ENCODE assay signal across 8 cellular contexts in the genomic region with DNA sequence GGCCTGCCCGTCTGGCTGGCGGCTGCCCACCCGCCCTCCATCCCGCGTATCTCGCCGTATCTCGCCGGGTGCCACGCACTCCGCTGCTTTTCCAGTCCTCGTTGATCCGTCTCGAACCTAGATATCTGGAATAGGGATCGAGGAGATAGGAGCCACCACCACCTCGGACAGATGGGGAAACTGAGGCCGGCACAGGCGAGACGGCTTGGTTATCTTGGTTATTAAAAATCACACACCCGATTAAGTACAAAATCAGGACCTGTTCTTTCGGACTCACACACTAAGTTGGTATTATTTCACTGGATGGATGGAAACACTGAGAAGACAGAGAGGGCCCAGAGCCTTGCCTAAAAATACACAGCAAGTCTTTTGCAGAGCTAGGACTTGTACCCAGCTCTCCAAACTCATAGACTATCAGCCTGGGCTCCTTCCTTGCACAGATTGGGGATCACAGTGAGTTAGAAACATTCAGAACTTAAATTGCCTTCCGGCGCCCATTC. TPM values are rescaled to one million over a fixed set of nuclear protein-coding genes. Genes with fewer than 3 reads are reported as not detected.
A peak's percentile ranks its signal among the peaks of the same experiment; 100 is the strongest.
DNase-seq lines count a peak whose midpoint lies in the region; ATAC-seq, FAIRE-seq and TF ChIP-seq lines count a peak whose summit lies in the region.

No MANE protein-coding gene starts in this region.

- FAIRE-seq in kidney (lab: Jason Lieb, UNC) = no peak

- TF ChIP-seq CTCF in kidney (IDR thresholded peaks at IDR 0.05; ENCODE audit: borderline replicate concordance, extremely low read depth, insufficient read depth) = no peak

- H3K9me3 Mint-ChIP-seq in activated CD8-positive, alpha-beta memory T cell treated with anti-CD3 and anti-CD28 coated beads, Interleukin-2, amount 10 ng/mL, durations not matched to agents 7 days and 5 days (ENCODE audit: low read depth) = no peaks in the 10 kb centered on the region
- no peaks in the 10 kb centered on the region for H3K9me3 Mint-ChIP-seq in activated T-helper 2 cell treated with anti-CD3 and anti-CD28 coated beads, Interferon-gamma antibody, Interleukin-2, Interleukin-4, amounts not matched to agents 10 μg/mL and 5 μg/mL and 100 μg/mL, durations not matched to agents 14 hours and 24 hours and 36 hours

- peaks cover 0 to 11% of the 10 kb centered on the region in 2 donors for H3K4me1 ChIP-seq in kidney (ENCODE audit: control insufficient read depth in 1 of 2, insufficient read depth in 1 of 2, low read depth in 1 of 2, low read length in 2 of 2)

- ATAC-seq in activated CD8-positive, alpha-beta memory T cell treated with anti-CD3 and anti-CD28 coated beads, Interleukin-2, amount 10 ng/mL, durations not matched to agents 7 days and 5 days = no peak
- no peak for ATAC-seq in sciatic nerve

- intact Hi-C loops in activated T-helper 2 cell treated with anti-CD3 and anti-CD28 coated beads, Interferon-gamma antibody, Interleukin-2, Interleukin-4, amounts not matched to agents 10 μg/mL and 5 μg/mL and 100 μg/mL, durations not matched to agents 14 hours and 24 hours and 36 hours (cut with micrococcal nuclease) = loop anchor here (5.0 kb wide), 2 partner anchors 109 to 614 kb away; a partner anchor contains a TSS
- intact Hi-C loops in kidney (cut with DNase I) = no loop called here
- intact Hi-C loops in sciatic nerve (cut with DNase I) = loop anchor here (10.0 kb wide), 1 partner anchor 126 kb away; no protein-coding TSS in a partner anchor

- peak overlapping the region; percentile 57 to 59 for H3K9ac ChIP-seq in kidney (ENCODE audit: low read length in 2 of 2)

- peak overlapping the region; percentile 85 for H3K4me3 Mint-ChIP-seq in activated CD8-positive, alpha-beta memory T cell treated with anti-CD3 and anti-CD28 coated beads, Interleukin-2, amount 10 ng/mL, durations not matched to agents 7 days and 5 days
- H3K4me3 Mint-ChIP-seq in activated T-helper 2 cell treated with anti-CD3 and anti-CD28 coated beads, Interferon-gamma antibody, Interleukin-2, Interleukin-4, amounts not matched to agents 10 μg/mL and 5 μg/mL and 100 μg/mL, durations not matched to agents 14 hours and 24 hours and 36 hours (ENCODE audit: low read depth) = peak overlapping the region; percentile 89

- no peaks in the 10 kb centered on the region for H3K27me3 Mint-ChIP-seq in activated CD8-positive, alpha-beta memory T cell treated with anti-CD3 and anti-CD28 coated beads, Interleukin-2, amount 10 ng/mL, durations not matched to agents 7 days and 5 days
- H3K27me3 Mint-ChIP-seq in activated T-helper 2 cell treated with anti-CD3 and anti-CD28 coated beads, Interferon-gamma antibody, Interleukin-2, Interleukin-4, amounts not matched to agents 10 μg/mL and 5 μg/mL and 100 μg/mL, durations not matched to agents 14 hours and 24 hours and 36 hours (ENCODE audit: low read depth) = no peaks in the 10 kb centered on the region

- peak overlapping the region in 1 of 2 donors; percentile 10 for H3K27ac ChIP-seq in kidney (ENCODE audit: low read depth in 2 of 2, low read length in 2 of 2)

- no peaks in the 10 kb centered on the region for H3K9me3 ChIP-seq in kidney (ENCODE audit: control insufficient read depth in 1 of 2, low read length in 2 of 2)

- no peaks in the 10 kb centered on the region for H3K36me3 ChIP-seq in kidney (ENCODE audit: control insufficient read depth in 1 of 2, insufficient read depth in 2 of 2, low read length in 2 of 2)

- H3K4me3 ChIP-seq in kidney (ENCODE audit: low read length in 2 of 2) = peak overlapping the region; percentile 68 to 76

- peaks cover 31% of the 10 kb centered on the region for H3K4me1 Mint-ChIP-seq in activated CD8-positive, alpha-beta memory T cell treated with anti-CD3 and anti-CD28 coated beads, Interleukin-2, amount 10 ng/mL, durations not matched to agents 7 days and 5 days
- peaks cover 33% of the 10 kb centered on the region for H3K4me1 Mint-ChIP-seq in activated T-helper 2 cell treated with anti-CD3 and anti-CD28 coated beads, Interferon-gamma antibody, Interleukin-2, Interleukin-4, amounts not matched to agents 10 μg/mL and 5 μg/mL and 100 μg/mL, durations not matched to agents 14 hours and 24 hours and 36 hours (ENCODE audit: low read depth)

- H3K36me3 Mint-ChIP-seq in activated CD8-positive, alpha-beta memory T cell treated with anti-CD3 and anti-CD28 coated beads, Interleukin-2, amount 10 ng/mL, durations not matched to agents 7 days and 5 days = peaks cover 2% of the 10 kb centered on the region
- peaks cover 3% of the 10 kb centered on the region for H3K36me3 Mint-ChIP-seq in activated T-helper 2 cell treated with anti-CD3 and anti-CD28 coated beads, Interferon-gamma antibody, Interleukin-2, Interleukin-4, amounts not matched to agents 10 μg/mL and 5 μg/mL and 100 μg/mL, durations not matched to agents 14 hours and 24 hours and 36 hours (ENCODE audit: low read depth)

- H3K27ac Mint-ChIP-seq in activated CD8-positive, alpha-beta memory T cell treated with anti-CD3 and anti-CD28 coated beads, Interleukin-2, amount 10 ng/mL, durations not matched to agents 7 days and 5 days = peak overlapping the region; percentile 21
- peak overlapping the region; percentile 30 for H3K27ac Mint-ChIP-seq in activated T-helper 2 cell treated with anti-CD3 and anti-CD28 coated beads, Interferon-gamma antibody, Interleukin-2, Interleukin-4, amounts not matched to agents 10 μg/mL and 5 μg/mL and 100 μg/mL, durations not matched to agents 14 hours and 24 hours and 36 hours

- no peak for DNase-seq in activated CD8-positive, alpha-beta memory T cell treated with anti-CD3 and anti-CD28 coated beads, Interleukin-2, amount 10 ng/mL, durations not matched to agents 7 days and 5 days
- DNase-seq in activated CD8-positive, alpha-beta memory T cell treated with anti-CD3 and anti-CD28 coated beads, Interleukin-2, amount 50 U/mL, for 48 hours = no peak
- no peak for DNase-seq in activated T-helper 2 cell treated with anti-CD3 and anti-CD28 coated beads, Interferon-gamma antibody, Interleukin-2, Interleukin-4, amounts not matched to agents 10 μg/mL and 5 μg/mL and 100 μg/mL, durations not matched to agents 14 hours and 24 hours and 36 hours (ENCODE audit: low spot score)
- peak; percentile 73 for DNase-seq in kidney
- DNase-seq in superior temporal gyrus (ENCODE audit: extremely low spot score) = peak; percentile 41
- no peak for DNase-seq in sciatic nerve (ENCODE audit: low spot score)
- no peak for DNase-seq in CD1c-positive myeloid dendritic cell (ENCODE audit: extremely low spot score)
- DNase-seq in foreskin melanocyte = no peak

- CTCF ChIA-PET in activated CD8-positive, alpha-beta memory T cell treated with anti-CD3 and anti-CD28 coated beads, Interleukin-2, amount 10 ng/mL, durations not matched to agents 7 days and 5 days (lab: Charles Lee) = interaction anchor here (0.7 to 5.7 kb wide), 16 partner anchors 13 to 339 kb away, joined by 3 to 98 read pairs (median 4); a partner anchor contains a TSS

RNA-seq across cellular contexts. Expression of a gene that starts 0.7 kb away (rescaled TPM):
- total RNA-seq in activated CD8-positive, alpha-beta memory T cell treated with anti-CD3 and anti-CD28 coated beads, Interleukin-2, amount 10 ng/mL, durations not matched to agents 7 days and 5 days = 1 to 10 TPM; 6.2 to 8.4 TPM
- 7.7 and 8.0 TPM in 2 replicates for total RNA-seq in activated T-helper 2 cell treated with anti-CD3 and anti-CD28 coated beads, Interferon-gamma antibody, Interleukin-2, Interleukin-4, amounts not matched to agents 10 μg/mL and 5 μg/mL and 100 μg/mL, durations not matched to agents 14 hours and 24 hours and 36 hours
- total RNA-seq in kidney (18.4 TPM), sciatic nerve (15.8 TPM)
- polyA plus RNA-seq in kidney (ENCODE audit: insufficient read depth, low read depth, low replicate concordance) = 2.2 TPM

RNA-seq across cellular contexts. Expression of a gene that starts 16.6 kb away (rescaled TPM):
- total RNA-seq in activated CD8-positive, alpha-beta memory T cell treated with anti-CD3 and anti-CD28 coated beads, Interleukin-2, amount 10 ng/mL, durations not matched to agents 7 days and 5 days = not detected
- total RNA-seq in activated T-helper 2 cell treated with anti-CD3 and anti-CD28 coated beads, Interferon-gamma antibody, Interleukin-2, Interleukin-4, amounts not matched to agents 10 μg/mL and 5 μg/mL and 100 μg/mL, durations not matched to agents 14 hours and 24 hours and 36 hours = not detected in 2 replicates
- 0.03 TPM for total RNA-seq in kidney
- polyA plus RNA-seq in kidney (ENCODE audit: insufficient read depth, low read depth, low replicate concordance) = not detected
- total RNA-seq in sciatic nerve = not detected

RNA-seq across cellular contexts. Expression of a gene that starts 39.2 kb away (rescaled TPM):
- total RNA-seq in activated CD8-positive, alpha-beta memory T cell treated with anti-CD3 and anti-CD28 coated beads, Interleukin-2, amount 10 ng/mL, durations not matched to agents 7 days and 5 days = 1 to 10 TPM; 1.7 to 2.9 TPM
- 2.4 and 2.6 TPM in 2 replicates for total RNA-seq in activated T-helper 2 cell treated with anti-CD3 and anti-CD28 coated beads, Interferon-gamma antibody, Interleukin-2, Interleukin-4, amounts not matched to agents 10 μg/mL and 5 μg/mL and 100 μg/mL, durations not matched to agents 14 hours and 24 hours and 36 hours
- 6.0 TPM for total RNA-seq in kidney
- polyA plus RNA-seq in kidney (ENCODE audit: insufficient read depth, low read depth, low replicate concordance) = 7.0 TPM
- 8.2 TPM for total RNA-seq in sciatic nerve

RNA-seq across cellular contexts. Expression of a gene that starts 39.3 kb away (rescaled TPM):
- total RNA-seq in activated CD8-positive, alpha-beta memory T cell treated with anti-CD3 and anti-CD28 coated beads, Interleukin-2, amount 10 ng/mL, durations not matched to agents 7 days and 5 days = 10 to 100 TPM; 44.1 to 49.4 TPM
- total RNA-seq in activated T-helper 2 cell treated with anti-CD3 and anti-CD28 coated beads, Interferon-gamma antibody, Interleukin-2, Interleukin-4, amounts not matched to agents 10 μg/mL and 5 μg/mL and 100 μg/mL, durations not matched to agents 14 hours and 24 hours and 36 hours = 39.6 and 42.2 TPM in 2 replicates
- 29.3 TPM for total RNA-seq in kidney
- polyA plus RNA-seq in kidney (ENCODE audit: insufficient read depth, low read depth, low replicate concordance) = 9.5 TPM
- 34.6 TPM for total RNA-seq in sciatic nerve

Comparison
In these comparisons a context has a peak if more than half of its experiments do, and no peak if none do; other contexts are left out.
1. DNase-seq: peak in kidney (single experiment) and superior temporal gyrus (single experiment); none in activated CD8-positive, alpha-beta memory T cell treated with anti-CD3 and anti-CD28 coated beads, Interleukin-2, amount 10 ng/mL, durations not matched to agents 7 days and 5 days (single experiment), activated CD8-positive, alpha-beta memory T cell treated with anti-CD3 and anti-CD28 coated beads, Interleukin-2, amount 50 U/mL, for 48 hours (single experiment), activated T-helper 2 cell treated with anti-CD3 and anti-CD28 coated beads, Interferon-gamma antibody, Interleukin-2, Interleukin-4, amounts not matched to agents 10 μg/mL and 5 μg/mL and 100 μg/mL, durations not matched to agents 14 hours and 24 hours and 36 hours (single experiment), sciatic nerve (single experiment), CD1c-positive myeloid dendritic cell (single experiment) and foreskin melanocyte (single experiment).